In the genomic region with DNA sequence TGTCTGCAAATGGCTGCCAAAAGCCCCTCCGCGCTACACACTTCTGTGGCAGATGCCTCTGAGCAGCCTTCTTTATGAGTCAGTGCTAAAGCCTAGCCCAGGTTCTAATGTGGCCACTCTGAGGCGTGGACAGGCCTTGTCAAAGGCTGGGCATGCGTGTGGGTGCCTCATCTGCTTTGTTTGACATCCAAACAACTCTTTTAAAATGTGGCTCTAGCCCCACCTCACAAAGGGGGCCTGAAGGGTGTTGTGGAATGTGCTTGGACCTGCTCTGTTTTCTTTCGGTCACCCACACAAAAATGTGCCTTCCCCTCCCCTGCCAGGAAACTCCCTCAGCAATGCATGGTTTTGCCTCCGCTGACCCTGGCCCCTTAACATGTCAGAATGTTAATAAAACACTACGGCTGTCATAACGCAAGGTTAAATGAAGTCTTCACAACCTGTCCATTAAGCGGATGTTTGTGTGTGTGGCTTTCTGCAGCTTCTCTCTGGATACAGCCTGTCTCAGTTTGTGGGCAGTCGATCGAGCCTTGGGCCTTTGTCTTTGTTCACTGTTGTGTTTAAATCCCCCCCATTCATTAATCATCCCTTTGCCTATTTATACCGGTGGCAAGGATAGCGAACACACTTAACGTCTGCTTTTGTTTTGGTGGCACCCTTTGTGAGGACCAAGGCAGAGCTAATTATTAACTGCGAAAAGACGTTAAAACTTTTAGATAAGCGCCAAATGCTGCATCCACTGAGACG, we compare ENCODE assay signal across 1 cellular context.
A peak's percentile ranks its signal among the peaks of the same experiment; 100 is the strongest.
TF ChIP-seq lines count a peak whose summit lies in the region.

No MANE protein-coding gene starts in this region.

TF ChIP-seq in HepG2, 621 proteins besides CTCF, POLR2A, EP300 and RAD21 (continued from another document and continues in another):
- TF ChIP-seq, protein P1, sequence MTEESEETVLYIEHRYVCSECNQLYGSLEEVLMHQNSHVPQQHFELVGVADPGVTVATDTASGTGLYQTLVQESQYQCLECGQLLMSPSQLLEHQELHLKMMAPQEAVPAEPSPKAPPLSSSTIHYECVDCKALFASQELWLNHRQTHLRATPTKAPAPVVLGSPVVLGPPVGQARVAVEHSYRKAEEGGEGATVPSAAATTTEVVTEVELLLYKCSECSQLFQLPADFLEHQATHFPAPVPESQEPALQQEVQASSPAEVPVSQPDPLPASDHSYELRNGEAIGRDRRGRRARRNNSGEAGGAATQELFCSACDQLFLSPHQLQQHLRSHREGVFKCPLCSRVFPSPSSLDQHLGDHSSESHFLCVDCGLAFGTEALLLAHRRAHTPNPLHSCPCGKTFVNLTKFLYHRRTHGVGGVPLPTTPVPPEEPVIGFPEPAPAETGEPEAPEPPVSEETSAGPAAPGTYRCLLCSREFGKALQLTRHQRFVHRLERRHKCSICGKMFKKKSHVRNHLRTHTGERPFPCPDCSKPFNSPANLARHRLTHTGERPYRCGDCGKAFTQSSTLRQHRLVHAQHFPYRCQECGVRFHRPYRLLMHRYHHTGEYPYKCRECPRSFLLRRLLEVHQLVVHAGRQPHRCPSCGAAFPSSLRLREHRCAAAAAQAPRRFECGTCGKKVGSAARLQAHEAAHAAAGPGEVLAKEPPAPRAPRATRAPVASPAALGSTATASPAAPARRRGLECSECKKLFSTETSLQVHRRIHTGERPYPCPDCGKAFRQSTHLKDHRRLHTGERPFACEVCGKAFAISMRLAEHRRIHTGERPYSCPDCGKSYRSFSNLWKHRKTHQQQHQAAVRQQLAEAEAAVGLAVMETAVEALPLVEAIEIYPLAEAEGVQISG (CRISPR knock-in tag; IDR thresholded peaks at IDR 0.05), result peak; percentile 73
- TF ChIP-seq, protein P2, sequence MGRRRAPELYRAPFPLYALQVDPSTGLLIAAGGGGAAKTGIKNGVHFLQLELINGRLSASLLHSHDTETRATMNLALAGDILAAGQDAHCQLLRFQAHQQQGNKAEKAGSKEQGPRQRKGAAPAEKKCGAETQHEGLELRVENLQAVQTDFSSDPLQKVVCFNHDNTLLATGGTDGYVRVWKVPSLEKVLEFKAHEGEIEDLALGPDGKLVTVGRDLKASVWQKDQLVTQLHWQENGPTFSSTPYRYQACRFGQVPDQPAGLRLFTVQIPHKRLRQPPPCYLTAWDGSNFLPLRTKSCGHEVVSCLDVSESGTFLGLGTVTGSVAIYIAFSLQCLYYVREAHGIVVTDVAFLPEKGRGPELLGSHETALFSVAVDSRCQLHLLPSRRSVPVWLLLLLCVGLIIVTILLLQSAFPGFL (CRISPR knock-in tag; IDR thresholded peaks at IDR 0.05), result no peak
- TF ChIP-seq SMC3 (IDR thresholded peaks at IDR 0.05; ENCODE audit: low read length), result no peak; the same call in 1 of the 2 replicates
- peak; percentile 61; the same call in 1 of the 2 replicates for TF ChIP-seq HMG20A (CRISPR knock-in tag; IDR thresholded peaks at IDR 0.05; ENCODE audit: borderline replicate concordance)
- TF ChIP-seq KMT2A (CRISPR knock-in tag; IDR thresholded peaks at IDR 0.05), result no peak; the same call in 1 of the 2 replicates
- TF ChIP-seq, protein P3, sequence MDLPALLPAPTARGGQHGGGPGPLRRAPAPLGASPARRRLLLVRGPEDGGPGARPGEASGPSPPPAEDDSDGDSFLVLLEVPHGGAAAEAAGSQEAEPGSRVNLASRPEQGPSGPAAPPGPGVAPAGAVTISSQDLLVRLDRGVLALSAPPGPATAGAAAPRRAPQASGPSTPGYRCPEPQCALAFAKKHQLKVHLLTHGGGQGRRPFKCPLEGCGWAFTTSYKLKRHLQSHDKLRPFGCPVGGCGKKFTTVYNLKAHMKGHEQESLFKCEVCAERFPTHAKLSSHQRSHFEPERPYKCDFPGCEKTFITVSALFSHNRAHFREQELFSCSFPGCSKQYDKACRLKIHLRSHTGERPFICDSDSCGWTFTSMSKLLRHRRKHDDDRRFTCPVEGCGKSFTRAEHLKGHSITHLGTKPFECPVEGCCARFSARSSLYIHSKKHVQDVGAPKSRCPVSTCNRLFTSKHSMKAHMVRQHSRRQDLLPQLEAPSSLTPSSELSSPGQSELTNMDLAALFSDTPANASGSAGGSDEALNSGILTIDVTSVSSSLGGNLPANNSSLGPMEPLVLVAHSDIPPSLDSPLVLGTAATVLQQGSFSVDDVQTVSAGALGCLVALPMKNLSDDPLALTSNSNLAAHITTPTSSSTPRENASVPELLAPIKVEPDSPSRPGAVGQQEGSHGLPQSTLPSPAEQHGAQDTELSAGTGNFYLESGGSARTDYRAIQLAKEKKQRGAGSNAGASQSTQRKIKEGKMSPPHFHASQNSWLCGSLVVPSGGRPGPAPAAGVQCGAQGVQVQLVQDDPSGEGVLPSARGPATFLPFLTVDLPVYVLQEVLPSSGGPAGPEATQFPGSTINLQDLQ (CRISPR knock-in tag; IDR thresholded peaks at IDR 0.05), result no peak
- TF ChIP-seq, protein P4, sequence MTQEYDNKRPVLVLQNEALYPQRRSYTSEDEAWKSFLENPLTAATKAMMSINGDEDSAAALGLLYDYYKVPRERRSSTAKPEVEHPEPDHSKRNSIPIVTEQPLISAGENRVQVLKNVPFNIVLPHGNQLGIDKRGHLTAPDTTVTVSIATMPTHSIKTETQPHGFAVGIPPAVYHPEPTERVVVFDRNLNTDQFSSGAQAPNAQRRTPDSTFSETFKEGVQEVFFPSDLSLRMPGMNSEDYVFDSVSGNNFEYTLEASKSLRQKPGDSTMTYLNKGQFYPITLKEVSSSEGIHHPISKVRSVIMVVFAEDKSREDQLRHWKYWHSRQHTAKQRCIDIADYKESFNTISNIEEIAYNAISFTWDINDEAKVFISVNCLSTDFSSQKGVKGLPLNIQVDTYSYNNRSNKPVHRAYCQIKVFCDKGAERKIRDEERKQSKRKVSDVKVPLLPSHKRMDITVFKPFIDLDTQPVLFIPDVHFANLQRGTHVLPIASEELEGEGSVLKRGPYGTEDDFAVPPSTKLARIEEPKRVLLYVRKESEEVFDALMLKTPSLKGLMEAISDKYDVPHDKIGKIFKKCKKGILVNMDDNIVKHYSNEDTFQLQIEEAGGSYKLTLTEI (CRISPR knock-in tag; conservative IDR thresholded peaks at IDR 0.05), result no peak
- no peak for TF ChIP-seq ZFP41 (CRISPR knock-in tag; IDR thresholded peaks at IDR 0.05; ENCODE audit: borderline replicate concordance)
- TF ChIP-seq SIN3B (IDR thresholded peaks at IDR 0.05; ENCODE audit: low read length), result no peak
- TF ChIP-seq, protein P5, sequence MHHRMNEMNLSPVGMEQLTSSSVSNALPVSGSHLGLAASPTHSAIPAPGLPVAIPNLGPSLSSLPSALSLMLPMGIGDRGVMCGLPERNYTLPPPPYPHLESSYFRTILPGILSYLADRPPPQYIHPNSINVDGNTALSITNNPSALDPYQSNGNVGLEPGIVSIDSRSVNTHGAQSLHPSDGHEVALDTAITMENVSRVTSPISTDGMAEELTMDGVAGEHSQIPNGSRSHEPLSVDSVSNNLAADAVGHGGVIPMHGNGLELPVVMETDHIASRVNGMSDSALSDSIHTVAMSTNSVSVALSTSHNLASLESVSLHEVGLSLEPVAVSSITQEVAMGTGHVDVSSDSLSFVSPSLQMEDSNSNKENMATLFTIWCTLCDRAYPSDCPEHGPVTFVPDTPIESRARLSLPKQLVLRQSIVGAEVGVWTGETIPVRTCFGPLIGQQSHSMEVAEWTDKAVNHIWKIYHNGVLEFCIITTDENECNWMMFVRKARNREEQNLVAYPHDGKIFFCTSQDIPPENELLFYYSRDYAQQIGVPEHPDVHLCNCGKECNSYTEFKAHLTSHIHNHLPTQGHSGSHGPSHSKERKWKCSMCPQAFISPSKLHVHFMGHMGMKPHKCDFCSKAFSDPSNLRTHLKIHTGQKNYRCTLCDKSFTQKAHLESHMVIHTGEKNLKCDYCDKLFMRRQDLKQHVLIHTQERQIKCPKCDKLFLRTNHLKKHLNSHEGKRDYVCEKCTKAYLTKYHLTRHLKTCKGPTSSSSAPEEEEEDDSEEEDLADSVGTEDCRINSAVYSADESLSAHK (CRISPR knock-in tag; IDR thresholded peaks at IDR 0.05; ENCODE audit: borderline replicate concordance), result no peak
- 0 out of 2 replicates have a peak, but pooled peaks have one; percentile 20 for TF ChIP-seq PRMT3 (CRISPR knock-in tag; IDR thresholded peaks at IDR 0.05; ENCODE audit: borderline replicate concordance, low read depth)
- TF ChIP-seq, protein P6, sequence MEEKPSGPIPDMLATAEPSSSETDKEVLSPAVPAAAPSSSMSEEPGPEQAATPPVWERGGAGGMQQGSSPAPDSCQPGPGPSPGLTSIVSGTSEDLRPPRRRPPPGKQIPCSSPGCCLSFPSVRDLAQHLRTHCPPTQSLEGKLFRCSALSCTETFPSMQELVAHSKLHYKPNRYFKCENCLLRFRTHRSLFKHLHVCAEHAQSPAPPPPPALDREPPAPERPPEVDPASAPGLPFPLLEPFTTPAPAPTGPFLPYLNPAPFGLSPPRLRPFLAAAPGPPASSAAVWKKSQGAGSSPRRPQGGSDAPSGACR (CRISPR knock-in tag; IDR thresholded peaks at IDR 0.05), result no peak; the same call in 1 of the 2 replicates
- no peak for TF ChIP-seq ZNF333 (CRISPR knock-in tag; IDR thresholded peaks at IDR 0.05; ENCODE audit: borderline replicate concordance)
- TF ChIP-seq KMT2B (CRISPR knock-in tag; IDR thresholded peaks at IDR 0.05), result no peak
- peak; percentile 69; the same call in 1 of the 2 replicates for TF ChIP-seq HOXD1 (CRISPR knock-in tag; IDR thresholded peaks at IDR 0.05)
- no peak for TF ChIP-seq TCF7L2 (IDR thresholded peaks at IDR 0.05; ENCODE audit: low read depth, low read length)
- no peak for TF ChIP-seq ZBTB42 (CRISPR knock-in tag; IDR thresholded peaks at IDR 0.05)
- TF ChIP-seq ZNF34 (CRISPR knock-in tag; IDR thresholded peaks at IDR 0.05; ENCODE audit: borderline replicate concordance), result no peak
- peak; percentile 84; the same call in 1 of the 2 replicates for TF ChIP-seq FOXA3 (CRISPR knock-in tag; IDR thresholded peaks at IDR 0.05)
- TF ChIP-seq, protein P7, sequence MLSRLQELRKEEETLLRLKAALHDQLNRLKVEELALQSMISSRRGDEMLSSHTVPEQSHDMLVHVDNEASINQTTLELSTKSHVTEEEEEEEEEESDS (CRISPR knock-in tag; IDR thresholded peaks at IDR 0.05; ENCODE audit: borderline replicate concordance), result 0 out of 2 replicates have a peak, but pooled peaks have one; percentile 82
- no peak for TF ChIP-seq HNRNPH1 (optimal IDR thresholded peaks at IDR 0.05; ENCODE audit: low read depth, low read length)
- no peak for TF ChIP-seq ZNF891 (CRISPR knock-in tag; IDR thresholded peaks at IDR 0.05)
- TF ChIP-seq MTF2 (CRISPR knock-in tag; IDR thresholded peaks at IDR 0.05; ENCODE audit: borderline replicate concordance), result no peak; the same call in 1 of the 2 replicates
- TF ChIP-seq, protein P8, sequence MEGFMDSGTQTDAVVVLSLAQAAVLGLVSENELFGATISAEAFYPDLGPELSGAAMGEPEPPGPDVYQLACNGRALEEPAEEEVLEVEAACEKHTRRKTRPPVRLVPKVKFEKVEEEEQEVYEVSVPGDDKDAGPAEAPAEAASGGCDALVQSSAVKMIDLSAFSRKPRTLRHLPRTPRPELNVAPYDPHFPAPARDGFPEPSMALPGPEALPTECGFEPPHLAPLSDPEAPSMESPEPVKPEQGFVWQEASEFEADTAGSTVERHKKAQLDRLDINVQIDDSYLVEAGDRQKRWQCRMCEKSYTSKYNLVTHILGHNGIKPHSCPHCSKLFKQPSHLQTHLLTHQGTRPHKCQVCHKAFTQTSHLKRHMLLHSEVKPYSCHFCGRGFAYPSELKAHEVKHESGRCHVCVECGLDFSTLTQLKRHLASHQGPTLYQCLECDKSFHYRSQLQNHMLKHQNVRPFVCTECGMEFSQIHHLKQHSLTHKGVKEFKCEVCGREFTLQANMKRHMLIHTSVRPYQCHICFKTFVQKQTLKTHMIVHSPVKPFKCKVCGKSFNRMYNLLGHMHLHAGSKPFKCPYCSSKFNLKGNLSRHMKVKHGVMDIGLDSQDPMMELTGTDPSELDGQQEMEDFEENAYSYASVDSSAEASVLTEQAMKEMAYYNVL (CRISPR knock-in tag; IDR thresholded peaks at IDR 0.05; ENCODE audit: borderline replicate concordance), result peak; percentile 74; the same call in 1 of the 2 replicates
- 0 out of 2 replicates have a peak, but pooled peaks have one; percentile 49 for TF ChIP-seq KDM2A (CRISPR knock-in tag; IDR thresholded peaks at IDR 0.05; ENCODE audit: borderline replicate concordance, low read depth)
- TF ChIP-seq HNRNPLL (IDR thresholded peaks at IDR 0.05; ENCODE audit: low read depth, low read length, poor library complexity, severe bottlenecking), result no peak
- TF ChIP-seq, protein P9, sequence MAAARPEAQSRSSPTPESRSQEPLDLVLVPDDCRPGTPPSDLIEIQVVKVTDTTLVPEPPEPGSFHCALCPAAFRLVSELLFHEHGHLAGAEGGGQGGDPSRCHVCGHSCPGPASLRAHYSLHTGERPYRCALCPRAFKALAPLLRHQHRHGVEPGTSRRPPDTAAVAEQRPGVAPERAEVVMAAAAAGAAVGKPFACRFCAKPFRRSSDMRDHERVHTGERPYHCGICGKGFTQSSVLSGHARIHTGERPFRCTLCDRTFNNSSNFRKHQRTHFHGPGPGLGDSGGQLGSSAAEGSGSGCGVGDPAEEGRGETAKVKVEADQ (CRISPR knock-in tag; IDR thresholded peaks at IDR 0.05; ENCODE audit: borderline replicate concordance), result no peak
- no peak for TF ChIP-seq SRF (IDR thresholded peaks at IDR 0.05; ENCODE audit: low read depth, low read length)
- no peak for TF ChIP-seq HNRNPUL1 (IDR thresholded peaks at IDR 0.05; ENCODE audit: low read depth, low read length)
- peak; percentile 13; the same call in 1 of the 2 replicates for TF ChIP-seq NCOR1 (IDR thresholded peaks at IDR 0.05; ENCODE audit: borderline replicate concordance, low read length)
- TF ChIP-seq ZNF501 (CRISPR knock-in tag; IDR thresholded peaks at IDR 0.05), result no peak; the same call in 1 of the 2 replicates
- no peak for TF ChIP-seq NPAS2 (CRISPR knock-in tag; IDR thresholded peaks at IDR 0.05; ENCODE audit: borderline replicate concordance)
- peak; percentile 1; the same call in 1 of the 2 replicates for TF ChIP-seq SMAD3 (CRISPR knock-in tag; IDR thresholded peaks at IDR 0.05)
- TF ChIP-seq MLLT10 (CRISPR knock-in tag; IDR thresholded peaks at IDR 0.05), result no peak
- TF ChIP-seq ZKSCAN8 (CRISPR knock-in tag; IDR thresholded peaks at IDR 0.05; ENCODE audit: borderline replicate concordance), result no peak; the same call in 1 of the 2 replicates
- TF ChIP-seq ZNF737 (CRISPR knock-in tag; IDR thresholded peaks at IDR 0.05; ENCODE audit: borderline replicate concordance), result no peak
- TF ChIP-seq, protein P10, sequence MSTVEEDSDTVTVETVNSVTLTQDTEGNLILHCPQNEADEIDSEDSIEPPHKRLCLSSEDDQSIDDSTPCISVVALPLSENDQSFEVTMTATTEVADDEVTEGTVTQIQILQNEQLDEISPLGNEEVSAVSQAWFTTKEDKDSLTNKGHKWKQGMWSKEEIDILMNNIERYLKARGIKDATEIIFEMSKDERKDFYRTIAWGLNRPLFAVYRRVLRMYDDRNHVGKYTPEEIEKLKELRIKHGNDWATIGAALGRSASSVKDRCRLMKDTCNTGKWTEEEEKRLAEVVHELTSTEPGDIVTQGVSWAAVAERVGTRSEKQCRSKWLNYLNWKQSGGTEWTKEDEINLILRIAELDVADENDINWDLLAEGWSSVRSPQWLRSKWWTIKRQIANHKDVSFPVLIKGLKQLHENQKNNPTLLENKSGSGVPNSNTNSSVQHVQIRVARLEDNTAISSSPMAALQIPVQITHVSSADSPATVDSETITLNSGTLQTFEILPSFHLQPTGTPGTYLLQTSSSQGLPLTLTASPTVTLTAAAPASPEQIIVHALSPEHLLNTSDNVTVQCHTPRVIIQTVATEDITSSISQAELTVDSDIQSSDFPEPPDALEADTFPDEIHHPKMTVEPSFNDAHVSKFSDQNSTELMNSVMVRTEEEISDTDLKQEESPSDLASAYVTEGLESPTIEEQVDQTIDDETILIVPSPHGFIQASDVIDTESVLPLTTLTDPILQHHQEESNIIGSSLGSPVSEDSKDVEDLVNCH (CRISPR knock-in tag; IDR thresholded peaks at IDR 0.05), result no peak
- TF ChIP-seq SP4 (CRISPR knock-in tag; IDR thresholded peaks at IDR 0.05), result peak; percentile 62; the same call in 1 of the 2 replicates
- peak; percentile 60 for TF ChIP-seq BCL6 (CRISPR knock-in tag; IDR thresholded peaks at IDR 0.05)
- no peak for TF ChIP-seq TOE1 (CRISPR knock-in tag; IDR thresholded peaks at IDR 0.05)
- no peak for TF ChIP-seq ARHGAP35 (CRISPR knock-in tag; IDR thresholded peaks at IDR 0.05; ENCODE audit: borderline replicate concordance)
- no peak; the same call in 1 of the 2 replicates for TF ChIP-seq PHF21A (CRISPR knock-in tag; IDR thresholded peaks at IDR 0.05)
